In genomic region chr1:65178235-65178634, GRCh38 we compare ENCODE assay signal across 25 cellular contexts. TPM values are rescaled to one million over a fixed set of nuclear protein-coding genes. Genes with fewer than 3 reads are reported as not detected.
DNase-seq lines count a peak whose midpoint lies in the region; ATAC-seq and TF ChIP-seq lines count a peak whose summit lies in the region.
"Had no signal": no experiment of that assay in that cellular context is flagged by ENCODE, and none has a peak within 500 bp of the region (broad histone marks: within the 10 kb centered on the region; RNA-seq: fewer than 3 reads in every experiment).

No MANE protein-coding gene starts in this region.

- in situ Hi-C loops in mammary epithelial cell (cut with MboI; ENCODE audit: low sequenced_read_pairs in 2 of 2), result no loop called here

- H3K36me3 ChIP-seq in PC-9 (ENCODE audit: low read depth) (no peaks in the 10 kb centered on the region), mammary epithelial cell (ENCODE audit: insufficient read depth, low read length) (no peaks in the 10 kb centered on the region)
- H3K36me3 ChIP-seq: gastrocnemius medialis, tibial artery had no signal

- intact Hi-C loops in PC-9 (cut with micrococcal nuclease; ENCODE audit: unreplicated experiment) (loop anchor here (10.0 kb wide), 1 partner anchor 213 kb away; the partner anchor contains the start of gene JAK1), mammary epithelial cell (cut with micrococcal nuclease) (no loop called here)

- DNase-seq in NCI-H146 (lab: John Stamatoyannopoulos, UW) (peak; percentile 15), NCI-H146 treated with DMSO at 0.1 percent for 48 hours (lab: John Stamatoyannopoulos, UW; ENCODE audit: unreplicated experiment) (no peak), DMS53 (lab: John Stamatoyannopoulos, UW) (peak; percentile 78), PC-9 (no peak), mammary epithelial cell (no peak), NCI-H2227 treated with DMSO at 0.1 percent for 48 hours (lab: John Stamatoyannopoulos, UW) (no peak), mesothelial cell of epicardium (ENCODE audit: low spot score in 2 of 2, unreplicated experiment in 2 of 2) (no peak)
- DNase-seq: activated CD4-positive, alpha-beta T cell treated with anti-CD3 and anti-CD28 coated beads for 48 hours; activated CD8-positive, alpha-beta memory T cell treated with anti-CD3 and anti-CD28 coated beads for 24 hours; activated effector memory CD4-positive, alpha-beta T cell treated with Interleukin-2 at 50 U/mL for 16 hours; activated naive CD8-positive, alpha-beta T cell treated with anti-CD3 and anti-CD28 coated beads, Interleukin-2, amount 10 ng/mL, durations not matched to agents 7 days and 5 days; CD4-positive, CD25-positive, alpha-beta regulatory T cell; gastrocnemius medialis; hypothalamus; immature natural killer cell; naive thymus-derived CD8-positive, alpha-beta T cell; NCI-H1092 treated with DMSO at 0.1 percent for 48 hours; NCI-H2029; stimulated activated CD4-positive, alpha-beta T cell treated with anti-CD3 and anti-CD28 coated beads, Interleukin-1b, Interleukin-23, amount 100 ng/mL, for 48 hours; stimulated activated CD8-positive, alpha-beta memory T cell treated with anti-CD3 and anti-CD28 coated beads, Interleukin-4, amount 100 ng/mL, for 48 hours; stimulated activated naive CD8-positive, alpha-beta T cell treated with anti-CD3 and anti-CD28 coated beads, Interleukin-15, amount 100 ng/mL, for 72 hours; tibial artery had no signal

- H3K4me2 ChIP-seq in PC-9 (peak overlapping the region; percentile 45), mammary epithelial cell (ENCODE audit: insufficient read depth, low read depth, low read length) (peak overlapping the region; percentile 80)

- ATAC-seq in GM21528 (IDR thresholded peaks at IDR 0.05; ENCODE audit: low FRiP score, unreplicated experiment), result no peak
- ATAC-seq: gastrocnemius medialis; naive thymus-derived CD8-positive, alpha-beta T cell had no signal

- H3K9me2 ChIP-seq in PC-9 (ENCODE audit: insufficient read depth), result no peaks in the 10 kb centered on the region

- dilution Hi-C loops in mammary epithelial cell (cut with HindIII; ENCODE audit: low sequenced_read_pairs), result no loop called here

- H3K4me3 ChIP-seq in PC-9, result no peak overlapping the region
- H3K4me3 ChIP-seq in mammary epithelial cell (replicated peaks in 1 of 3; ENCODE audit: insufficient read depth in 1 of 3, low read depth in 2 of 3, low read length in 3 of 3), result no peak overlapping the region
- H3K4me3 ChIP-seq: gastrocnemius medialis, smooth muscle cell, tibial artery had no signal

- peaks cover 28% of the 10 kb centered on the region for H3F3A ChIP-seq in PC-9 (ENCODE audit: insufficient read depth, low read depth)

- H3K27me3 Mint-ChIP-seq in mesothelial cell of epicardium (ENCODE audit: low read depth), result no peaks in the 10 kb centered on the region
- H3K27me3 Mint-ChIP-seq: activated naive CD8-positive, alpha-beta T cell treated with anti-CD3 and anti-CD28 coated beads, Interleukin-2, amount 10 ng/mL, durations not matched to agents 7 days and 5 days; stimulated activated naive CD8-positive, alpha-beta T cell treated with anti-CD3 and anti-CD28 coated beads, Interleukin-15, amount 100 ng/mL, for 72 hours had no signal

- H3K27ac ChIP-seq in PC-9 (peak overlapping the region; percentile 77), mammary epithelial cell (ENCODE audit: insufficient read depth, low read depth, low read length) (peak overlapping the region; percentile 37)
- H3K27ac ChIP-seq: 22Rv1, gastrocnemius medialis had no signal

- H3K27me3 ChIP-seq in PC-9 (ENCODE audit: insufficient read depth, low read depth) (no peaks in the 10 kb centered on the region), mammary epithelial cell (ENCODE audit: insufficient read depth, low read length) (no peaks in the 10 kb centered on the region)
- H3K27me3 ChIP-seq: gastrocnemius medialis, tibial artery had no signal

- peaks cover 9% of the 10 kb centered on the region for H3K4me1 Mint-ChIP-seq in mesothelial cell of epicardium
- H3K4me1 Mint-ChIP-seq: CD4-positive, CD25-positive, alpha-beta regulatory T cell; immature natural killer cell; naive thymus-derived CD8-positive, alpha-beta T cell had no signal

- CTCF ChIA-PET in PC-9 (lab: Charles Lee), result interaction anchor here (0.6 kb wide), 1 partner anchor 113 kb away, joined by 10 read pairs; no protein-coding TSS in a partner anchor
- CTCF ChIA-PET in mammary epithelial cell (lab: Charles Lee; ENCODE audit: low non-redundant PET), result no interaction called here

- 68% methylated on average over 5 of the region's 5 CpGs for WGBS in mammary epithelial cell (ENCODE audit: low coverage, missing lambda C conversion rate)

- no peak overlapping the region for H3K9ac ChIP-seq in mammary epithelial cell (ENCODE audit: insufficient read depth, low read length)

- BruUV-seq in PC-9 (replicated peaks; lab: Mats Ljungman, UMichigan) (no TSS peak), mammary epithelial cell (replicated peaks; lab: Mats Ljungman, UMichigan) (no TSS peak)

- no peaks in the 10 kb centered on the region for H3K36me3 Mint-ChIP-seq in mesothelial cell of epicardium
- H3K36me3 Mint-ChIP-seq: CD4-positive, CD25-positive, alpha-beta regulatory T cell; immature natural killer cell; naive thymus-derived CD8-positive, alpha-beta T cell had no signal

- H3K27ac Mint-ChIP-seq in mesothelial cell of epicardium, result no peak overlapping the region
- H3K27ac Mint-ChIP-seq: activated naive CD8-positive, alpha-beta T cell treated with anti-CD3 and anti-CD28 coated beads, Interleukin-2, amount 10 ng/mL, durations not matched to agents 7 days and 5 days; CD4-positive, CD25-positive, alpha-beta regulatory T cell; immature natural killer cell; naive thymus-derived CD8-positive, alpha-beta T cell; stimulated activated naive CD8-positive, alpha-beta T cell treated with anti-CD3 and anti-CD28 coated beads, Interleukin-15, amount 100 ng/mL, for 72 hours had no signal

- H2AFZ ChIP-seq in PC-9 (no peak overlapping the region), mammary epithelial cell (ENCODE audit: low read depth, low read length) (no peak overlapping the region)

- H3K9me3 Mint-ChIP-seq in mesothelial cell of epicardium, result no peaks in the 10 kb centered on the region
- H3K9me3 Mint-ChIP-seq: activated naive CD8-positive, alpha-beta T cell treated with anti-CD3 and anti-CD28 coated beads, Interleukin-2, amount 10 ng/mL, durations not matched to agents 7 days and 5 days; CD4-positive, CD25-positive, alpha-beta regulatory T cell; immature natural killer cell; naive thymus-derived CD8-positive, alpha-beta T cell; stimulated activated naive CD8-positive, alpha-beta T cell treated with anti-CD3 and anti-CD28 coated beads, Interleukin-15, amount 100 ng/mL, for 72 hours had no signal

- H4K20me1 ChIP-seq in PC-9 (ENCODE audit: insufficient read depth) (no peaks in the 10 kb centered on the region), mammary epithelial cell (ENCODE audit: insufficient read depth, low read length) (no peaks in the 10 kb centered on the region)

- H3K79me2 ChIP-seq in PC-9 (ENCODE audit: low read depth), result peaks cover 61% of the 10 kb centered on the region
- peaks cover 85% of the 10 kb centered on the region for H3K79me2 ChIP-seq in mammary epithelial cell (ENCODE audit: insufficient read depth, low read length)

- H3K4me1 ChIP-seq in PC-9 (replicated peaks; ENCODE audit: insufficient read depth) (peaks cover 62% of the 10 kb centered on the region), mammary epithelial cell (ENCODE audit: insufficient read depth, low read length) (peaks cover 64% of the 10 kb centered on the region)

- H3K9me3 ChIP-seq in PC-9 (ENCODE audit: insufficient read depth, low read depth) (no peaks in the 10 kb centered on the region), mammary epithelial cell (replicated peaks; ENCODE audit: insufficient read depth, low read length) (no peaks in the 10 kb centered on the region)
- H3K9me3 ChIP-seq: gastrocnemius medialis, tibial artery had no signal

- POLR2A ChIA-PET in PC-9 (lab: Charles Lee; ENCODE audit: unreplicated experiment), result no interaction called here

- TF ChIP-seq CTCF in PC-9 (conservative IDR thresholded peaks at IDR 0.05) (no peak), mammary epithelial cell (conservative IDR thresholded peaks at IDR 0.05 in 1 of 2, IDR thresholded peaks at IDR 0.05 in 1 of 2; ENCODE audit: extremely low read depth in 1 of 2, insufficient read depth in 1 of 2, low read depth in 1 of 2, low read length in 2 of 2) (no peak), mesothelial cell of epicardium (IDR thresholded peaks at IDR 0.05; ENCODE audit: unreplicated experiment) (no peak)

- H3K4me3 Mint-ChIP-seq in mesothelial cell of epicardium, result no peak overlapping the region
- H3K4me3 Mint-ChIP-seq: activated naive CD8-positive, alpha-beta T cell treated with anti-CD3 and anti-CD28 coated beads, Interleukin-2, amount 10 ng/mL, durations not matched to agents 7 days and 5 days; CD4-positive, CD25-positive, alpha-beta regulatory T cell; immature natural killer cell; naive thymus-derived CD8-positive, alpha-beta T cell; stimulated activated naive CD8-positive, alpha-beta T cell treated with anti-CD3 and anti-CD28 coated beads, Interleukin-15, amount 100 ng/mL, for 72 hours had no signal

RNA-seq across cellular contexts. Expression of gene AK4, which starts 30.2 kb away (rescaled TPM):
- total RNA-seq in PC-9 (2021) (16.5 and 17.6 TPM in 2 replicates), mammary epithelial cell (10 to 100 TPM; 83.0 to 95.0 TPM), mesothelial cell of epicardium (18.7 to 20.7 TPM (median 19.2 TPM) in 3 replicates)
- 104 TPM for polyA plus RNA-seq in mammary epithelial cell
- 227 TPM for polyA minus RNA-seq in mammary epithelial cell
- polyA plus RNA-seq: naive thymus-derived CD8-positive, alpha-beta T cell had no signal

Comparison
In these comparisons a context has a peak if more than half of its experiments do, and no peak if none do; other contexts are left out.
1. DNase-seq: peak in NCI-H146 (single experiment) and DMS53 (single experiment); none in NCI-H146 treated with DMSO at 0.1 percent for 48 hours (single experiment), PC-9 (0 of 2), mammary epithelial cell (single experiment), NCI-H2227 treated with DMSO at 0.1 percent for 48 hours (single experiment) and mesothelial cell of epicardium (0 of 2).